In the genomic region with DNA sequence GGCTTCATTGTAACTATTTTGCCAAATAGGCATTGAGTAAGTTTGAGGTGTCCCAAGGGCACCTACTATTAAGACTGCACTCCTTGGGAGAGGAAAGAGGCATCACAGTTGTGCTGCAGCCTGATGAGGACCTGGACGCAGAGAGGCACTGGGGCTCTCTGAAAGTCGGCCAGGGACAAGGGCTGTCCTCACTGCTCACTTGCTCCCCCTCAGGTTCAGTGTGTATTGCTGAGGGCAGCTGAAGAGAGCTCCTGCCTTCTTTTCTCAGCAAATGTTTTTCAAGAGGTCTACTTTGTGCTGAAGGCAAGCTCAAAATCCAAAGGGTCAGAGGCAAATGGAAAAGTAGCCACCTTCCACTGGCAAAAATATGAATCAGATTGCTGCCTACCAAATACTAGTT, we compare ENCODE assay signal across 8 cellular contexts.
DNase-seq lines count a peak whose midpoint lies in the region; ATAC-seq and TF ChIP-seq lines count a peak whose summit lies in the region.

No MANE protein-coding gene starts in this region.

- H3K4me3 ChIP-seq in adrenal gland: no peak overlapping the region

- no peak for TF ChIP-seq POLR2A in adrenal gland (IDR thresholded peaks at IDR 0.05)

- peak in 2 of 6 experiments; percentile 10 to 23 for TF ChIP-seq CTCF in adrenal gland (IDR thresholded peaks at IDR 0.05)

- intact Hi-C loops in adrenal gland (cut with DNase I) (no loop called here), Right ventricle myocardium inferior (cut with DNase I) (no loop called here), left cardiac atrium (cut with DNase I) (no loop called here)

- H3K9me3 ChIP-seq in adrenal gland (replicated peaks in 1 of 3): no peaks in the 10 kb centered on the region

- H3K27ac ChIP-seq in adrenal gland: no peak overlapping the region

- peak; percentile 58 for ATAC-seq in GM19468 (IDR thresholded peaks at IDR 0.05; ENCODE audit: extremely low read depth, unreplicated experiment)
- no peak for ATAC-seq in HG02852 (IDR thresholded peaks at IDR 0.05; ENCODE audit: unreplicated experiment)
- no peak for ATAC-seq in Right ventricle myocardium inferior
- ATAC-seq in left cardiac atrium: no peak

- no peaks in the 10 kb centered on the region for H3K4me1 ChIP-seq in adrenal gland (replicated peaks in 1 of 2)

- H3K27me3 ChIP-seq in adrenal gland: no peaks in the 10 kb centered on the region

- DNase-seq in EH (ENCODE audit: low read depth) (peak; percentile 44), HPDE6-E6E7 (ENCODE audit: extremely low spot score) (peak; percentile 47), adrenal gland (peak in 5 of 7 donors; percentile 1 to 67 (median 15)), lung microvascular endothelial cell (ENCODE audit: low read depth in 2 of 2) (peak; percentile 29 to 40), Right ventricle myocardium inferior (ENCODE audit: missing footprints) (no peak), left cardiac atrium (no peak)

- H3K36me3 ChIP-seq in adrenal gland (replicated peaks in 1 of 2): no peaks in the 10 kb centered on the region

- 2 to 21% methylated on average over 2 of the region's 2 CpGs; no CpG with 5 or more reads in 2 of the 4 donors for WGBS in adrenal gland, 4 donors

Comparison
In these comparisons a context has a peak if more than half of its experiments do, and no peak if none do; other contexts are left out.
1. DNase-seq: peak in EH (single experiment), HPDE6-E6E7 (single experiment), adrenal gland (5 of 7) and lung microvascular endothelial cell (2 of 2); none in Right ventricle myocardium inferior (single experiment) and left cardiac atrium (single experiment).